Comparison of ENCODE assay signal across 13 cellular contexts in the genomic region with DNA sequence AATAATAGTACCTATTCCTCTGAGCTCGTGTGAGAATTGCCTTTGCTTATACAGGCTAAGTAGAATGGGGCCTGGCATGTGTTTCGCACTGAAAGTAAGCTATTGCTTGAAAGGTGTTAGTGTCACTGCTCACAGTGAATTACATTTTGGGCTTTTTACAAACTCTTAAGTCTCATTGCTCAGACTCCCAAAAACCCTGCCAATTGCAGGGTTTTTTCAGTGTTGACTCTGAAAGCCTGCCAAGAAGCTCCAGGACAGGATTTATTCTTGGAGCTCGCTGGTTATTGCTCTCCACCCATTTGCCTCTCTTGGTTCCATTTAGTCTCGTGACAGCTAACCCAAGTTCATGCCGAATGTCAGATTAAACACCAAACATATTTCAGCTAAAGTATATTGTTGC. TPM values are rescaled to one million over a fixed set of nuclear protein-coding genes. Genes with fewer than 3 reads are reported as not detected.
DNase-seq lines count a peak whose midpoint lies in the region; ATAC-seq, FAIRE-seq and TF ChIP-seq lines count a peak whose summit lies in the region.
"Had no signal": no experiment of that assay in that cellular context is flagged by ENCODE, and none has a peak within 500 bp of the region (broad histone marks: within the 10 kb centered on the region; RNA-seq: fewer than 3 reads in every experiment).

No MANE protein-coding gene starts in this region.

- ATAC-seq in GM21515 (IDR thresholded peaks at IDR 0.05; ENCODE audit: unreplicated experiment): no peak

- no peak for TF ChIP-seq CTCF in AG04450 (IDR thresholded peaks at IDR 0.05; ENCODE audit: low read depth, low read length)
- no peak for TF ChIP-seq CTCF in fibroblast of mammary gland (conservative IDR thresholded peaks at IDR 0.05; ENCODE audit: control insufficient read depth, insufficient read depth, low read depth, low read length)

- H3K27me3 ChIP-seq in AG04450 (ENCODE audit: control insufficient read depth, insufficient read depth, low read length): no peaks in the 10 kb centered on the region

- no peak for FAIRE-seq in GM12891 (lab: Jason Lieb, UNC)

- CTCF ChIA-PET in AG04450 (lab: Charles Lee): interaction anchor here (1.5 to 1.7 kb wide), 2 partner anchors 28 to 644 kb away, joined by 3 to 5 read pairs; no protein-coding TSS in a partner anchor

- POLR2A ChIA-PET in AG04450 (lab: Yijun Ruan, JAX): no interaction called here

- no peaks in the 10 kb centered on the region for H3K9me3 ChIP-seq in AG04450 (ENCODE audit: control insufficient read depth, insufficient read depth, low read length)

- H3K27ac ChIP-seq in AG04450 (ENCODE audit: low read depth, low read length): no peak overlapping the region

- TF ChIP-seq POLR2A in GM12891 (IDR thresholded peaks at IDR 0.05; ENCODE audit: low read depth, low read length): no peak

- peak; percentile 15 for DNase-seq in AG04450 (ENCODE audit: low read depth, low spot score)
- peak; percentile 34 for DNase-seq in NCI-H2081 treated with DMSO at 0.1 percent for 48 hours (lab: John Stamatoyannopoulos, UW)
- DNase-seq in fibroblast of mammary gland (ENCODE audit: low read depth): peak; percentile 73
- peak; percentile 62 for DNase-seq in myocyte (ENCODE audit: low read depth)
- no peak for DNase-seq in UCSD-AML1 (lab: John Stamatoyannopoulos, UW; ENCODE audit: unreplicated experiment)
- DNase-seq in cortex of kidney (lab: John Stamatoyannopoulos, UW): no peak
- DNase-seq in GM12891 (ENCODE audit: insufficient read length, low spot score): no peak
- DNase-seq: AML-193; effector CD4-positive, alpha-beta T cell; H9; kidney glomerular epithelial cell; SW 1271 had no signal

- no peak overlapping the region for H3K4me3 ChIP-seq in AG04450 (ENCODE audit: low read depth, low read length)
- H3K4me3 ChIP-seq in fibroblast of mammary gland (ENCODE audit: control insufficient read depth, low read depth, low read length): no peak overlapping the region

TF ChIP-seq in GM12891, 5 proteins besides CTCF, POLR2A, EP300 and RAD21:
- no peak for TF ChIP-seq PAX5 (IDR thresholded peaks at IDR 0.05; ENCODE audit: insufficient read depth, low read length, severe bottlenecking)
- no peak for TF ChIP-seq SPI1 (IDR thresholded peaks at IDR 0.05; ENCODE audit: low read depth, low read length)

RNA-seq across cellular contexts. Expression of a gene that starts 39.8 kb away (rescaled TPM):
- polyA plus RNA-seq in AG04450 (2011; rRNA removed): 8.0 and 9.5 TPM in 2 replicates
- polyA minus RNA-seq in AG04450 (2011; rRNA and poly(A)+ RNA removed): 2.2 and 3.0 TPM in 2 replicates
- 3.9 and 6.1 TPM in 2 replicates for total RNA-seq in myocyte
- 9.8 TPM for polyA plus RNA-seq in myocyte (2012)
- polyA plus RNA-seq in GM12891 (2012; ENCODE audit: low read depth, missing spikeins): 39.9 TPM

RNA-seq across cellular contexts. Expression of a gene that starts 58.4 kb away (rescaled TPM):
- 90.5 and 116 TPM in 2 replicates for polyA plus RNA-seq in AG04450 (2011; rRNA removed)
- 66.2 and 86.0 TPM in 2 replicates for polyA minus RNA-seq in AG04450 (2011; rRNA and poly(A)+ RNA removed)
- 11.3 and 13.4 TPM in 2 replicates for total RNA-seq in myocyte
- 36.0 TPM for polyA plus RNA-seq in myocyte (2012)
- polyA plus RNA-seq in GM12891 (2012; ENCODE audit: low read depth, missing spikeins): 1.7 TPM

Comparison
In these comparisons a context has a peak if more than half of its experiments do, and no peak if none do; other contexts are left out.
1. DNase-seq: peak in AG04450 (single experiment), NCI-H2081 treated with DMSO at 0.1 percent for 48 hours (single experiment), fibroblast of mammary gland (single experiment) and myocyte (single experiment); none in UCSD-AML1 (single experiment), cortex of kidney (single experiment) and GM12891 (single experiment).